8 cellular contexts compared by ENCODE assay signal in the genomic region with DNA sequence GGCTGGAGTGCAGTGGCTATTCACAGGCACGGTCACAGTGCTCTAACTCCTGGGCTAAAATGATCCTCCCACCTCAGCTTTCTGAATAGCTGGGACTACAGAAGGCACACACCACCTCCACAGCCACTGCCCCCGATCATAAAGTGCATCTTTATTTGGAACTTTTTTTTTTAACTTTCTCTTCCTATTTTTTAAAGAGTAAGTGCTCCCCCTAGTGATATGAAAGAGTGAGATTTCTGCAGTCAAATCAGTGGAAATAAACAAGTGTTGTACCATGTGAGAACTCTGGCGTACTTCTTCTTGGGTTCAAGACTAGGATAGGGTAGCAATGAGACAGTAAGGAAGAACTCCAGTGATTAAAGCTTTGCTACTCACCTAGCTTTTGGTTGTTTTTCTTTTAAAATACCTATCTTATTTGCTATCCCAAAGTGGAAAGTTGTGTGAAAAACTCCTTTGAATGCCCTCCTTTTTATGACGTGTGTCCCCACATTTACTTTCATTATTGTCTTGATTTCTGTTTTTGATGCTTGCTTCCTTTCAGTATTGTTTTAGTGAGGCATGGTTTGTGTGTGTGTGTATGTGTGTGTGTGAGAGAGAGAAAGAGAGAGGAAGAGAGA. TPM values are rescaled to one million over a fixed set of nuclear protein-coding genes. Genes with fewer than 3 reads are reported as not detected.
DNase-seq lines count a peak whose midpoint lies in the region; ATAC-seq and TF ChIP-seq lines count a peak whose summit lies in the region.

No MANE protein-coding gene starts in this region.

- DNase-seq in Daoy (ENCODE audit: low read depth) (peak; percentile 36), KBM-7 (peak; percentile 84), SK-N-DZ (ENCODE audit: low spot score) (peak; percentile 23), mucosa of descending colon (no peak), OCI-M2 (lab: John Stamatoyannopoulos, UW; ENCODE audit: unreplicated experiment) (no peak)

- peak; percentile 67 for ATAC-seq in GM19452 (IDR thresholded peaks at IDR 0.05; ENCODE audit: unreplicated experiment)
- ATAC-seq in mucosa of descending colon: peak; percentile 51
- ATAC-seq in GM21717 (IDR thresholded peaks at IDR 0.05; ENCODE audit: unreplicated experiment): no peak

- TF ChIP-seq CTCF in mucosa of descending colon (IDR thresholded peaks at IDR 0.05): no peak

- in situ Hi-C loops in KBM-7 (cut with MboI; ENCODE audit: low pct_unique_long_range_greater_than_20kb, low sequenced_read_pairs): no loop called here

- H3K36me3 ChIP-seq in endocrine pancreas (ENCODE audit: control insufficient read depth, insufficient read depth, low read length) (no peaks in the 10 kb centered on the region), mucosa of descending colon (ENCODE audit: low read depth) (no peaks in the 10 kb centered on the region)

- no peaks in the 10 kb centered on the region for H3K27me3 ChIP-seq in endocrine pancreas (ENCODE audit: control insufficient read depth, insufficient read depth, low read length)

- H3K4me3 ChIP-seq in endocrine pancreas (ENCODE audit: control insufficient read depth, insufficient read depth, low read length): peak overlapping the region; percentile 11
- H3K4me3 ChIP-seq in mucosa of descending colon: no peak overlapping the region

- no peaks in the 10 kb centered on the region for H3K9me3 ChIP-seq in endocrine pancreas (ENCODE audit: control insufficient read depth, low read length)
- no peaks in the 10 kb centered on the region for H3K9me3 ChIP-seq in mucosa of descending colon

- H3K9ac ChIP-seq in endocrine pancreas (ENCODE audit: control insufficient read depth, insufficient read depth, low read length): no peak overlapping the region

- H3K4me1 ChIP-seq in endocrine pancreas (ENCODE audit: control insufficient read depth, insufficient read depth, low read length) (peaks cover 19% of the 10 kb centered on the region), mucosa of descending colon (ENCODE audit: low read depth) (no peaks in the 10 kb centered on the region)

- intact Hi-C loops in mucosa of descending colon (cut with DNase I, micrococcal nuclease): no loop called here

RNA-seq across cellular contexts. Expression of a gene that starts 6.6 kb away (rescaled TPM):
- 7.1 and 17.6 TPM in 2 replicates for total RNA-seq in Daoy (2014; rRNA removed; shearing (Covaris generic))
- polyA plus RNA-seq in SK-N-DZ (2014; cell fraction: cytosol; rRNA removed): 2.7 and 10.5 TPM in 2 replicates
- polyA plus RNA-seq in SK-N-DZ (2014; cell fraction: nucleus; rRNA removed): 5.9 and 8.7 TPM in 2 replicates
- under 1 TPM in 1 of 3 donors, not detected in 2; 0.13 TPM for total RNA-seq in mucosa of descending colon

RNA-seq across cellular contexts. Expression of a gene that starts 51.4 kb away (rescaled TPM):
- total RNA-seq in Daoy (2014; rRNA removed; shearing (Covaris generic)): 68.5 and 99.1 TPM in 2 replicates
- 11.7 and 29.6 TPM in 2 replicates for polyA plus RNA-seq in SK-N-DZ (2014; cell fraction: cytosol; rRNA removed)
- polyA plus RNA-seq in SK-N-DZ (2014; cell fraction: nucleus; rRNA removed): 11.0 and 13.2 TPM in 2 replicates
- total RNA-seq in mucosa of descending colon: 10 to 100 TPM; 22.4 to 25.5 (median 24.3) TPM

Comparison
In these comparisons a context has a peak if more than half of its experiments do, and no peak if none do; other contexts are left out.
1. DNase-seq: peak in Daoy (single experiment), KBM-7 (single experiment) and SK-N-DZ (single experiment); none in mucosa of descending colon (0 of 3) and OCI-M2 (single experiment).